1 cellular context compared by ENCODE assay signal in genomic region chr10:13707156-13707881, GRCh38.
TF ChIP-seq lines count a peak whose summit lies in the region.

No MANE protein-coding gene starts in this region.

TF ChIP-seq in GM23338, 12 proteins besides CTCF, POLR2A, EP300 and RAD21 (continued from another document):
- TF ChIP-seq NANOG (IDR thresholded peaks at IDR 0.05; ENCODE audit: borderline replicate concordance) (no peak), JUNB (IDR thresholded peaks at IDR 0.05; ENCODE audit: unreplicated experiment) (no peak), POLR2AphosphoS5 (IDR thresholded peaks at IDR 0.05; ENCODE audit: low read depth) (no peak), ETS1 (IDR thresholded peaks at IDR 0.05) (no peak; the same call in 1 of the 2 replicates), ZNF331 (CRISPR knock-in tag; IDR thresholded peaks at IDR 0.05; ENCODE audit: low read depth) (no peak)
